ENCODE assay signal across 16 cellular contexts in genomic region chrX:107102980-107103379, GRCh38. TPM values are rescaled to one million over a fixed set of nuclear protein-coding genes. Genes with fewer than 3 reads are reported as not detected.
DNase-seq lines count a peak whose midpoint lies in the region; ATAC-seq and TF ChIP-seq lines count a peak whose summit lies in the region.
"Had no signal": no experiment of that assay in that cellular context is flagged by ENCODE, and none has a peak within 500 bp of the region (broad histone marks: within the 10 kb centered on the region; RNA-seq: fewer than 3 reads in every experiment).

No MANE protein-coding gene starts in this region.

- BruUV-seq in MCF 10A (replicated peaks; lab: Mats Ljungman, UMichigan) (no TSS peak), OCI-LY7 (replicated peaks; lab: Mats Ljungman, UMichigan) (no TSS peak)

- no peaks in the 10 kb centered on the region for H3K9me2 ChIP-seq in OCI-LY7 (ENCODE audit: insufficient read depth, low read length)

- H3K18ac ChIP-seq in H9 (ENCODE audit: insufficient read length, low read depth, low read length): no peak overlapping the region

- no peak overlapping the region for H2BK120ac ChIP-seq in H9 (ENCODE audit: low read depth, low read length, poor library complexity, severe bottlenecking)

- H2BK20ac ChIP-seq in H9 (ENCODE audit: low read depth, low read length, poor library complexity, severe bottlenecking): no peak overlapping the region

- H3K14ac ChIP-seq in H9 (ENCODE audit: insufficient read depth, low read length): no peak overlapping the region

- no peaks in the 10 kb centered on the region for H3K23me2 ChIP-seq in H9 (ENCODE audit: insufficient read length, low read depth, low read length, poor library complexity, severe bottlenecking)

- CTCF ChIA-PET in MCF 10A (lab: Yijun Ruan, JAX): interaction anchor here (0.6 to 1.2 kb wide), 3 partner anchors 115 to 674 kb away, joined by 3 read pairs; partner anchors contain the start of gene NCBP2L
- CTCF ChIA-PET in OCI-LY7 (lab: Charles Lee; ENCODE audit: unreplicated experiment): no interaction called here
- CTCF ChIA-PET in CD8-positive, alpha-beta T cell (lab: Charles Lee): no interaction called here

- no peak overlapping the region for H3K23ac ChIP-seq in H9 (ENCODE audit: insufficient read length, low read depth, low read length)

- H3K36me3 Mint-ChIP-seq in MCF 10A (ENCODE audit: insufficient read depth, unreplicated experiment): peaks cover 9% of the 10 kb centered on the region
- peaks cover 17 to 29% (median 26%) of the 10 kb centered on the region in 3 experiments for H3K36me3 Mint-ChIP-seq in H9 (ENCODE audit: insufficient read depth in 1 of 3, low read depth in 3 of 3)
- H3K36me3 Mint-ChIP-seq in CD8-positive, alpha-beta T cell: peaks cover 60% of the 10 kb centered on the region

- no peak overlapping the region for H2BK5ac ChIP-seq in H9 (ENCODE audit: insufficient read length, low read length)

- H3K36me3 ChIP-seq in breast epithelium (no peaks in the 10 kb centered on the region), OCI-LY7 (ENCODE audit: insufficient read depth, low read length) (peaks cover 23% of the 10 kb centered on the region)
- peaks cover 4% of the 10 kb centered on the region for H3K36me3 ChIP-seq in CD8-positive, alpha-beta T cell (ENCODE audit: insufficient read depth, low read length)
- H3K36me3 ChIP-seq: adrenal gland, tibial nerve had no signal

- DNase-seq in MCF 10A (ENCODE audit: unreplicated experiment) (peak; percentile 32), breast epithelium (ENCODE audit: low spot score in 2 of 2) (no peak), OCI-LY7 (ENCODE audit: low spot score) (no peak), choroid plexus epithelial cell (ENCODE audit: low read depth) (peak; percentile 33), renal cortical epithelial cell (ENCODE audit: low read depth) (peak; percentile 4), H9 (no peak), inferior parietal cortex (ENCODE audit: extremely low spot score) (no peak)
- DNase-seq in CD8-positive, alpha-beta T cell: no peak
- DNase-seq: activated CD4-positive, alpha-beta T cell treated with anti-CD3 and anti-CD28 coated beads, Interleukin-2, amount 50 U/mL, for 48 hours; adrenal gland; cortex of kidney; sigmoid colon; stimulated activated CD4-positive, alpha-beta T cell treated with anti-CD3 and anti-CD28 coated beads, Interleukin-4, amount 100 ng/mL, for 1 hour had no signal

- WGBS in H9 (ENCODE audit: extremely low coverage, insufficient read length, low lambda C conversion rate): no CpG with 5 or more reads among the region's 1 CpG

- no peak overlapping the region for H2AK5ac ChIP-seq in H9 (ENCODE audit: insufficient read length, low read length)

- H3K9me3 Mint-ChIP-seq in MCF 10A (ENCODE audit: unreplicated experiment): no peaks in the 10 kb centered on the region
- peaks cover 0 to 34% of the 10 kb centered on the region in 2 experiments; a peak in 1 of 5 replicates for H3K9me3 Mint-ChIP-seq in H9
- no peaks in the 10 kb centered on the region for H3K9me3 Mint-ChIP-seq in CD8-positive, alpha-beta T cell
- H3K9me3 Mint-ChIP-seq: activated T-helper 1 cell treated with anti-CD3 and anti-CD28 coated beads, Interleukin-12 subunit alpha, Interleukin-12 subunit beta, Interleukin-2, Interleukin-4 antibody, amounts not matched to agents 30 ng/mL and 10 ng/mL and 1 ng/mL, durations not matched to agents 14 hours and 24 hours and 36 hours had no signal

- no peaks in the 10 kb centered on the region for H3K79me2 ChIP-seq in OCI-LY7 (ENCODE audit: insufficient read depth, low read depth, low read length)
- H3K79me2 ChIP-seq in H9 (ENCODE audit: insufficient read depth, low read length): no peaks in the 10 kb centered on the region

- H4K91ac ChIP-seq in H9 (ENCODE audit: insufficient read length, low read depth, low read length): no peak overlapping the region

- H4K8ac ChIP-seq in H9 (replicated peaks; ENCODE audit: insufficient read length, low read depth, low read length): no peak overlapping the region

- H4K20me1 ChIP-seq in OCI-LY7 (ENCODE audit: insufficient read depth, low read length) (no peaks in the 10 kb centered on the region), H9 (ENCODE audit: control insufficient read depth, insufficient read depth, insufficient read length) (no peaks in the 10 kb centered on the region)

- no peak for TF ChIP-seq POLR2A in breast epithelium (IDR thresholded peaks at IDR 0.05)

- H3K27me3 Mint-ChIP-seq in MCF 10A (ENCODE audit: insufficient read depth, unreplicated experiment) (peaks cover 37% of the 10 kb centered on the region), H9 (ENCODE audit: low read depth) (no peaks in the 10 kb centered on the region)
- no peaks in the 10 kb centered on the region for H3K27me3 Mint-ChIP-seq in CD8-positive, alpha-beta T cell (ENCODE audit: low read depth)

- no peak overlapping the region for H2BK12ac ChIP-seq in H9 (ENCODE audit: insufficient read length, low read depth, low read length)

- no peak overlapping the region for H2BK15ac ChIP-seq in H9 (ENCODE audit: low read depth, low read length)

- TF ChIP-seq CTCF in MCF 10A (IDR thresholded peaks at IDR 0.05; ENCODE audit: unreplicated experiment): peak; percentile 21
- TF ChIP-seq CTCF in breast epithelium (IDR thresholded peaks at IDR 0.05): no peak
- peak; percentile 30; the same call in 1 of the 2 replicates for TF ChIP-seq CTCF in OCI-LY7 (conservative IDR thresholded peaks at IDR 0.05; ENCODE audit: low read length)
- peak; percentile 26 for TF ChIP-seq CTCF in choroid plexus epithelial cell (conservative IDR thresholded peaks at IDR 0.05; ENCODE audit: low read depth, low read length)
- TF ChIP-seq CTCF in H9 (conservative IDR thresholded peaks at IDR 0.05): no peak; the same call in 2 of the 3 replicates
- TF ChIP-seq CTCF in CD8-positive, alpha-beta T cell (IDR thresholded peaks at IDR 0.05): no peak

- POLR2A ChIA-PET in MCF 10A (lab: Yijun Ruan, JAX): no interaction called here
- POLR2A ChIA-PET in OCI-LY7 (lab: Charles Lee): no interaction called here
- POLR2A ChIA-PET in CD8-positive, alpha-beta T cell (lab: Charles Lee): no interaction called here

- H3K4me1 ChIP-seq in breast epithelium (no peaks in the 10 kb centered on the region), OCI-LY7 (ENCODE audit: insufficient read depth, low read length, poor library complexity, severe bottlenecking) (no peaks in the 10 kb centered on the region), H9 (ENCODE audit: insufficient read depth, low read length) (no peaks in the 10 kb centered on the region)
- no peaks in the 10 kb centered on the region for H3K4me1 ChIP-seq in CD8-positive, alpha-beta T cell (ENCODE audit: insufficient read depth, low read length)
- H3K4me1 ChIP-seq: adrenal gland, sigmoid colon, tibial nerve had no signal

- no peaks in the 10 kb centered on the region for H3K79me1 ChIP-seq in H9 (ENCODE audit: insufficient read depth, low read depth, low read length, poor library complexity, severe bottlenecking)

- H2AFZ ChIP-seq in OCI-LY7 (ENCODE audit: low read length): no peak overlapping the region
- H2AFZ ChIP-seq in H9 (ENCODE audit: low read length): no peak overlapping the region

- H3K9me3 ChIP-seq in breast epithelium (no peaks in the 10 kb centered on the region), OCI-LY7 (ENCODE audit: low read length) (no peaks in the 10 kb centered on the region), H9 (ENCODE audit: control insufficient read depth, low read depth, low read length) (no peaks in the 10 kb centered on the region)
- H3K9me3 ChIP-seq in CD8-positive, alpha-beta T cell (ENCODE audit: low read length): no peaks in the 10 kb centered on the region
- H3K9me3 ChIP-seq: adrenal gland, sigmoid colon, tibial nerve had no signal

- H3K27ac Mint-ChIP-seq in MCF 10A (ENCODE audit: low read depth, unreplicated experiment) (no peak overlapping the region), H9 (no peak overlapping the region)
- no peak overlapping the region for H3K27ac Mint-ChIP-seq in CD8-positive, alpha-beta T cell
- H3K27ac Mint-ChIP-seq: activated T-helper 1 cell treated with anti-CD3 and anti-CD28 coated beads, Interleukin-12 subunit alpha, Interleukin-12 subunit beta, Interleukin-2, Interleukin-4 antibody, amounts not matched to agents 30 ng/mL and 10 ng/mL and 1 ng/mL, durations not matched to agents 14 hours and 24 hours and 36 hours; nephron had no signal

- no peak overlapping the region for H3K4me3 Mint-ChIP-seq in MCF 10A (ENCODE audit: unreplicated experiment)
- H3K4me3 Mint-ChIP-seq in H9: no peak overlapping the region
- H3K4me3 Mint-ChIP-seq in CD8-positive, alpha-beta T cell: no peak overlapping the region
- H3K4me3 Mint-ChIP-seq: activated T-helper 1 cell treated with anti-CD3 and anti-CD28 coated beads, Interleukin-12 subunit alpha, Interleukin-12 subunit beta, Interleukin-2, Interleukin-4 antibody, amounts not matched to agents 30 ng/mL and 10 ng/mL and 1 ng/mL, durations not matched to agents 14 hours and 24 hours and 36 hours; nephron had no signal

- intact Hi-C loops in MCF 10A (cut with micrococcal nuclease) (loop anchor here (1.0 to 5.0 kb wide), 2 partner anchors 104 to 326 kb away; partner anchors contain the start of genes DNAAF6 and NUP62CL), breast epithelium (cut with DNase I; ENCODE audit: low total_unique reads) (no loop called here), OCI-LY7 (cut with micrococcal nuclease; ENCODE audit: unreplicated experiment) (no loop called here)
- intact Hi-C loops in CD8-positive, alpha-beta T cell (cut with DNase I, micrococcal nuclease): no loop called here

- no peak overlapping the region for H3K4me2 ChIP-seq in OCI-LY7 (ENCODE audit: low read length)
- H3K4me2 ChIP-seq in H9 (ENCODE audit: insufficient read depth, insufficient read length, low read length): no peak overlapping the region

- no peaks in the 10 kb centered on the region for H3K27me3 ChIP-seq in breast epithelium
- H3K27me3 ChIP-seq in H9 (ENCODE audit: insufficient read depth, low read length): no peaks in the 10 kb centered on the region
- no peaks in the 10 kb centered on the region for H3K27me3 ChIP-seq in CD8-positive, alpha-beta T cell (ENCODE audit: insufficient read depth, low read length)
- H3K27me3 ChIP-seq: adrenal gland, sigmoid colon, tibial nerve had no signal

- no peak overlapping the region for H3K4ac ChIP-seq in H9 (ENCODE audit: low read depth, low read length)

- ATAC-seq in CD8-positive, alpha-beta T cell: no peak

- H3K4me1 Mint-ChIP-seq in MCF 10A (ENCODE audit: insufficient read depth, unreplicated experiment): no peaks in the 10 kb centered on the region
- H3K4me1 Mint-ChIP-seq in H9: no peaks in the 10 kb centered on the region
- peaks cover 10% of the 10 kb centered on the region for H3K4me1 Mint-ChIP-seq in CD8-positive, alpha-beta T cell (ENCODE audit: low read depth)
- H3K4me1 Mint-ChIP-seq: nephron had no signal

- H3T11ph ChIP-seq in H9 (ENCODE audit: low read length): no peak overlapping the region

- no peak overlapping the region for H3K56ac ChIP-seq in H9 (ENCODE audit: insufficient read length, low read depth, low read length)

- no peak overlapping the region for H4K5ac ChIP-seq in H9 (ENCODE audit: insufficient read length, low read depth, low read length)

- H3K27ac ChIP-seq in breast epithelium (no peak overlapping the region), OCI-LY7 (ENCODE audit: low read depth, low read length, poor library complexity, severe bottlenecking) (no peak overlapping the region), H9 (ENCODE audit: insufficient read length, low read depth, low read length) (no peak overlapping the region)
- H3K27ac ChIP-seq in CD8-positive, alpha-beta T cell (ENCODE audit: low read depth, low read length): no peak overlapping the region
- H3K27ac ChIP-seq: adrenal gland, sigmoid colon, tibial nerve had no signal

- H3K4me3 ChIP-seq in breast epithelium (no peak overlapping the region), OCI-LY7 (ENCODE audit: low read depth, low read length, poor library complexity, severe bottlenecking) (no peak overlapping the region), choroid plexus epithelial cell (ENCODE audit: low read depth, low read length) (no peak overlapping the region)
- H3K4me3 ChIP-seq in CD8-positive, alpha-beta T cell (ENCODE audit: low read depth, low read length): no peak overlapping the region
- H3K4me3 ChIP-seq: adrenal gland, sigmoid colon, tibial nerve had no signal

- no peak overlapping the region for H3K9ac ChIP-seq in H9 (ENCODE audit: extremely low read depth, insufficient read length, low read length)

RNA-seq across cellular contexts. Expression of gene RBM41, which starts 15.6 kb away (rescaled TPM):
- 20.2 and 24.7 TPM in 2 replicates for total RNA-seq in MCF 10A (2022)
- total RNA-seq in breast epithelium: 10 to 100 TPM; 12.0 to 32.5 (median 17.0) TPM
- total RNA-seq in OCI-LY7 (2014; rRNA removed; shearing (Covaris generic)): 14.6 and 23.9 TPM in 2 replicates
- total RNA-seq in OCI-LY7 (2022): 16.7 and 17.8 TPM in 2 replicates
- total RNA-seq in renal cortical epithelial cell: 19.1 and 21.3 TPM in 2 replicates
- 19.4 and 19.6 TPM in 2 replicates for total RNA-seq in H9 (2021)
- 1 to 10 TPM; 6.9 to 7.8 TPM for total RNA-seq in CD8-positive, alpha-beta T cell

Comparison
In these comparisons a context has a peak if more than half of its experiments do, and no peak if none do; other contexts are left out.
1. DNase-seq: peak in MCF 10A (single experiment), choroid plexus epithelial cell (single experiment) and renal cortical epithelial cell (single experiment); none in breast epithelium (0 of 2), OCI-LY7 (single experiment), H9 (single experiment), inferior parietal cortex (single experiment) and CD8-positive, alpha-beta T cell (0 of 7).
2. CTCF ChIP-seq: peak in MCF 10A (single experiment), OCI-LY7 (single experiment) and choroid plexus epithelial cell (single experiment); none in breast epithelium (0 of 3), H9 (single experiment) and CD8-positive, alpha-beta T cell (single experiment).